ENCODE assay signal across 27 cellular contexts in genomic region chr21:43289442-43289841, GRCh38.
DNase-seq lines count a peak whose midpoint lies in the region; ATAC-seq, FAIRE-seq and TF ChIP-seq lines count a peak whose summit lies in the region.
"Had no signal": no experiment of that assay in that cellular context is flagged by ENCODE, and none has a peak within 500 bp of the region (broad histone marks: within the 10 kb centered on the region; RNA-seq: fewer than 3 reads in every experiment).

No MANE protein-coding gene starts in this region.

- H2AFZ ChIP-seq in SK-N-SH (ENCODE audit: low read depth) (no peak overlapping the region), DND-41 (ENCODE audit: low read depth, low read length) (no peak overlapping the region)
- H2AFZ ChIP-seq: GM23248 had no signal

- TF ChIP-seq CTCF in SK-N-SH (IDR thresholded peaks at IDR 0.05) (no peak), DND-41 (IDR thresholded peaks at IDR 0.05; ENCODE audit: borderline replicate concordance, extremely low read depth, low read length, poor library complexity, severe bottlenecking) (no peak), VCaP (conservative IDR thresholded peaks at IDR 0.05) (no peak), stomach (IDR thresholded peaks at IDR 0.05) (no peak)

- H3K4me2 ChIP-seq in SK-N-SH, result no peak overlapping the region
- H3K4me2 ChIP-seq in DND-41 (ENCODE audit: insufficient read depth, low read length), result no peak overlapping the region
- H3K4me2 ChIP-seq: KMS-11 had no signal

- WGBS in SK-N-SH (ENCODE audit: low lambda C conversion rate), result 61% methylated on average over 2 of the region's 2 CpGs
- 81 to 94% (median 85%) methylated on average over 2 of the region's 2 CpGs for WGBS in stomach, 5 donors

- H3K27ac ChIP-seq in SK-N-SH (ENCODE audit: low read depth in 2 of 2, low read length in 1 of 2) (no peak overlapping the region), DND-41 (ENCODE audit: low read length) (peak overlapping the region; percentile 5; the same call in 1 of the 2 replicates), VCaP (peak overlapping the region; percentile 98), stomach (peak overlapping the region; percentile 81 to 84 (median 82))
- H3K27ac ChIP-seq: 22Rv1, GM23248, HL-60, KMS-11 had no signal

- TF ChIP-seq POLR2A in stomach (IDR thresholded peaks at IDR 0.05) (no peak), H54 (IDR thresholded peaks at IDR 0.05; ENCODE audit: low read depth, low read length) (no peak)

- H3K79me2 ChIP-seq in SK-N-SH (ENCODE audit: insufficient read depth) (no peaks in the 10 kb centered on the region), DND-41 (ENCODE audit: insufficient read depth, low read length) (no peaks in the 10 kb centered on the region)

- DNase-seq in SK-N-SH, result no peak
- no peak for DNase-seq in DND-41
- DNase-seq in stomach, result no peak
- no peak for DNase-seq in H54 (ENCODE audit: insufficient read length, low spot score)
- no peak for DNase-seq in T-helper 9 cell
- DNase-seq: CD4-positive, alpha-beta memory T cell; COR-L47; DMS53; GM23248; H9; NCI-H1048; NCI-H1417; NCI-H1694; NCI-H2029 treated with DMSO at 0.1 percent for 48 hours; NCI-H446 treated with DMSO at 0.1 percent for 48 hours; NCI-H526; NCI-H82; NK-92 treated with Interleukin-12 subunit alpha and Interleukin-12 subunit beta, amount 100 ng/mL, for 24 hours; RPMI8226; SIG-M5 had no signal

- H4K20me1 ChIP-seq in SK-N-SH (ENCODE audit: insufficient read depth) (no peaks in the 10 kb centered on the region), DND-41 (ENCODE audit: insufficient read depth, low read length) (no peaks in the 10 kb centered on the region)

- POLR2A ChIA-PET in SK-N-SH (lab: Yijun Ruan, JAX), result no interaction called here

- H3K4me1 ChIP-seq in SK-N-SH (ENCODE audit: control insufficient read depth in 1 of 2, insufficient read depth in 2 of 2, low read depth in 1 of 2, low read length in 1 of 2) (peaks cover 0 to 14% of the 10 kb centered on the region in 2 experiments; a peak in 1 of 4 replicates), DND-41 (ENCODE audit: insufficient read depth, low read length) (peaks cover 30% of the 10 kb centered on the region), stomach (peaks cover 8 to 19% (median 15%) of the 10 kb centered on the region in 4 donors)

- no peaks in the 10 kb centered on the region for H3K27me3 ChIP-seq in SK-N-SH (ENCODE audit: insufficient read depth)
- no peaks in the 10 kb centered on the region for H3K27me3 ChIP-seq in DND-41 (ENCODE audit: insufficient read depth, low read length, poor library complexity)
- peaks cover 0 to 11% (median 0%) of the 10 kb centered on the region in 3 donors for H3K27me3 ChIP-seq in stomach

- intact Hi-C loops in stomach (cut with DNase I; ENCODE audit: low total_unique reads), result no loop called here

- H3K4me3 ChIP-seq in SK-N-SH (ENCODE audit: low read depth in 2 of 2, low read length in 1 of 2) (no peak overlapping the region), DND-41 (ENCODE audit: low read depth in 1 of 2, low read length in 2 of 2) (no peak overlapping the region), stomach (no peak overlapping the region)
- H3K4me3 ChIP-seq: GM23248 had no signal

- TF ChIP-seq RAD21 in SK-N-SH (IDR thresholded peaks at IDR 0.05; ENCODE audit: low read length), result no peak

- FAIRE-seq in H54 (lab: Jason Lieb, UNC), result no peak
- FAIRE-seq: G401.6 had no signal

- no peaks in the 10 kb centered on the region for H3K9me2 ChIP-seq in SK-N-SH

- H3K9ac ChIP-seq in SK-N-SH, result no peak overlapping the region
- H3K9ac ChIP-seq in DND-41 (ENCODE audit: low read depth, low read length), result no peak overlapping the region
- H3K9ac ChIP-seq: GM23248, KMS-11 had no signal

- H3F3A ChIP-seq in SK-N-SH (replicated peaks; ENCODE audit: insufficient read depth), result no peaks in the 10 kb centered on the region

- H3K9me3 ChIP-seq in SK-N-SH (no peaks in the 10 kb centered on the region), DND-41 (ENCODE audit: insufficient read depth, low read length, severe bottlenecking) (no peaks in the 10 kb centered on the region), stomach (peaks cover 0 to 12% (median 7%) of the 10 kb centered on the region in 4 donors)

- no peaks in the 10 kb centered on the region for H3K36me3 ChIP-seq in SK-N-SH (replicated peaks in 1 of 2; ENCODE audit: control insufficient read depth in 1 of 2, insufficient read depth in 2 of 2, low read length in 1 of 2)
- no peaks in the 10 kb centered on the region for H3K36me3 ChIP-seq in DND-41 (ENCODE audit: insufficient read depth, low read length)
- H3K36me3 ChIP-seq in stomach, result no peaks in the 10 kb centered on the region

- CTCF ChIA-PET in SK-N-SH (lab: Yijun Ruan, JAX), result interaction anchor here (1.3 kb wide), 1 partner anchor 11 kb away, joined by 3 read pairs; no protein-coding TSS in a partner anchor

- ATAC-seq in SK-N-SH treated with all-trans-retinoic acid at 6 μM for 48 hours, result no peak
- ATAC-seq in DND-41 (ENCODE audit: insufficient read depth, low read depth), result no peak
- no peak for ATAC-seq in HG03565 (IDR thresholded peaks at IDR 0.05; ENCODE audit: unreplicated experiment)

- TF ChIP-seq EP300 in SK-N-SH (IDR thresholded peaks at IDR 0.05; ENCODE audit: borderline replicate concordance in 1 of 2, low read depth in 1 of 2, low read length in 1 of 2) (no peak), stomach (IDR thresholded peaks at IDR 0.05) (no peak)

TF ChIP-seq in SK-N-SH treated with all-trans-retinoic acid at 6 μM for 48 hours, 23 proteins besides CTCF, POLR2A, EP300 and RAD21:
- no peak for TF ChIP-seq OSR1 (CRISPR knock-in tag; IDR thresholded peaks at IDR 0.05)
- TF ChIP-seq ARNTL (CRISPR knock-in tag; IDR thresholded peaks at IDR 0.05; ENCODE audit: borderline replicate concordance, low read depth), result no peak
- TF ChIP-seq SNAI2 (CRISPR knock-in tag; IDR thresholded peaks at IDR 0.05), result no peak
- no peak for TF ChIP-seq ZC3H10 (CRISPR knock-in tag; IDR thresholded peaks at IDR 0.05)
- no peak for TF ChIP-seq ISL1 (CRISPR knock-in tag; IDR thresholded peaks at IDR 0.05)
- 0 out of 2 replicates have a peak, but pooled peaks have one; percentile 18 for TF ChIP-seq ZNF565 (CRISPR knock-in tag; conservative IDR thresholded peaks at IDR 0.05; ENCODE audit: low read depth)
- TF ChIP-seq PPARA (CRISPR knock-in tag; IDR thresholded peaks at IDR 0.05; ENCODE audit: borderline replicate concordance), result no peak
- TF ChIP-seq ZNF8 (CRISPR knock-in tag; IDR thresholded peaks at IDR 0.05), result no peak
- no peak for TF ChIP-seq TOX (CRISPR knock-in tag; IDR thresholded peaks at IDR 0.05; ENCODE audit: borderline replicate concordance)

TF ChIP-seq in SK-N-SH, 30 proteins besides CTCF, POLR2A, EP300 and RAD21:
- no peak for TF ChIP-seq MAX (IDR thresholded peaks at IDR 0.05; ENCODE audit: low read depth)
- TF ChIP-seq ELF1 (IDR thresholded peaks at IDR 0.05), result no peak
- no peak for TF ChIP-seq RXRA (IDR thresholded peaks at IDR 0.05; ENCODE audit: borderline replicate concordance, low read depth)

Comparison
In these comparisons a context has a peak if more than half of its experiments do, and no peak if none do; other contexts are left out.
1. H3K27ac ChIP-seq: peak in DND-41 (single experiment), VCaP (single experiment) and stomach (5 of 5); none in SK-N-SH (0 of 2).